In the genomic region with DNA sequence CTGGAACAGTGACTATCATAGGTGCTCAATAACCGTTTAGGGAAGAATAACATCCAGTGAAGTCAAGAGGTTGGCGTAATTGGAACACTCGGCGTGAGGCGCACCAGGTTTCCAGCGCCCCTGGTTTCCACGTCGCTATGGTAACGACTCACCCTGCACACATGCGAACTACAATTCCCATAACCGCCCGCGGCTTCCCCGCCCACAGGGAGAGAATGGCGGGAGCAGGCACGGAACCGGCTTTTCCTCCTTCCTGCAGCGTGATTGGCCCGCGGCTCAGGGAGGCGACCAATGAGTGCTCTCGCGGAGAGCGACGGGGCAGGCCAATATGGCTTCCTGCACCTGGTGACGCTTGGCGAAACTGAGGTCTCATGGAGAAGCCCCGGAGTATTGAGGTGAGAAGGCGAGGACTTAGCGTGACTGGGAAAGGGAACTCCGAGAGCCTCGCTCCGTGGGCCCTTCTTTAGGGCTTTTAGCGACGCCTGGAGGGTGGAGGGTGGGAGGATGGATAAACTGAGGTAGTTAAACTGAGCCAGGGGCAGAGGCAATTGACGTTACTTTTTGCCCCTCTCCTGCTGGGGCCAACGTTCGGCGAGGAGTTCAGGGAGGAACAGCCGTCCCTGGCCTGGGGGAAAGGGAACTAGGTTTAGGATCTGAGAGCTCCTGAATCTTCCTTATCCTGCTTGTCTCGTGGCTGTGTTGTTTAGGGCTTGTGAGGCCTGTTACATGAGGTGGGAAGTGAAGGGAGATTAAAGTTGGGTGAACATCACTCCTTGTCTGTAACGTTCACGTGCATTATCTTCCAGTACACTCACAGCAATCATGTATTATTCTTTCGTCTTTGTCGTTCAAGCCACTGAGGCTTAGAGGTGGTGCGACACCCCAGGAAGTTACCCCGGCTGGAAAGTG, we compare ENCODE assay signal across 1 cellular context.
TF ChIP-seq lines count a peak whose summit lies in the region.

TSS of gene L3MBTL2 (plus strand) at position 321 of the 909 bp plus-strand sequence. CDS start at position 372, 51 bp downstream.

TF ChIP-seq in HepG2, 621 proteins besides CTCF, POLR2A, EP300 and RAD21 (continued from another document):
- TF ChIP-seq ZBTB40 (IDR thresholded peaks at IDR 0.05) (no peak), ZBTB40 (CRISPR knock-in tag; IDR thresholded peaks at IDR 0.05) (peak; percentile 34; the same call in 1 of the 2 replicates), SP2 (CRISPR knock-in tag; IDR thresholded peaks at IDR 0.05) (peak; percentile 87), SMARCC2 (IDR thresholded peaks at IDR 0.05) (no peak), NFE2 (CRISPR knock-in tag; IDR thresholded peaks at IDR 0.05) (no peak), ZNF563 (CRISPR knock-in tag; IDR thresholded peaks at IDR 0.05) (no peak)
- TF ChIP-seq, protein P1, sequence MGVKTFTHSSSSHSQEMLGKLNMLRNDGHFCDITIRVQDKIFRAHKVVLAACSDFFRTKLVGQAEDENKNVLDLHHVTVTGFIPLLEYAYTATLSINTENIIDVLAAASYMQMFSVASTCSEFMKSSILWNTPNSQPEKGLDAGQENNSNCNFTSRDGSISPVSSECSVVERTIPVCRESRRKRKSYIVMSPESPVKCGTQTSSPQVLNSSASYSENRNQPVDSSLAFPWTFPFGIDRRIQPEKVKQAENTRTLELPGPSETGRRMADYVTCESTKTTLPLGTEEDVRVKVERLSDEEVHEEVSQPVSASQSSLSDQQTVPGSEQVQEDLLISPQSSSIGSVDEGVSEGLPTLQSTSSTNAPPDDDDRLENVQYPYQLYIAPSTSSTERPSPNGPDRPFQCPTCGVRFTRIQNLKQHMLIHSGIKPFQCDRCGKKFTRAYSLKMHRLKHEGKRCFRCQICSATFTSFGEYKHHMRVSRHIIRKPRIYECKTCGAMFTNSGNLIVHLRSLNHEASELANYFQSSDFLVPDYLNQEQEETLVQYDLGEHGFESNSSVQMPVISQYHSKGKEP (CRISPR knock-in tag; IDR thresholded peaks at IDR 0.05): no peak
